In the genomic region with DNA sequence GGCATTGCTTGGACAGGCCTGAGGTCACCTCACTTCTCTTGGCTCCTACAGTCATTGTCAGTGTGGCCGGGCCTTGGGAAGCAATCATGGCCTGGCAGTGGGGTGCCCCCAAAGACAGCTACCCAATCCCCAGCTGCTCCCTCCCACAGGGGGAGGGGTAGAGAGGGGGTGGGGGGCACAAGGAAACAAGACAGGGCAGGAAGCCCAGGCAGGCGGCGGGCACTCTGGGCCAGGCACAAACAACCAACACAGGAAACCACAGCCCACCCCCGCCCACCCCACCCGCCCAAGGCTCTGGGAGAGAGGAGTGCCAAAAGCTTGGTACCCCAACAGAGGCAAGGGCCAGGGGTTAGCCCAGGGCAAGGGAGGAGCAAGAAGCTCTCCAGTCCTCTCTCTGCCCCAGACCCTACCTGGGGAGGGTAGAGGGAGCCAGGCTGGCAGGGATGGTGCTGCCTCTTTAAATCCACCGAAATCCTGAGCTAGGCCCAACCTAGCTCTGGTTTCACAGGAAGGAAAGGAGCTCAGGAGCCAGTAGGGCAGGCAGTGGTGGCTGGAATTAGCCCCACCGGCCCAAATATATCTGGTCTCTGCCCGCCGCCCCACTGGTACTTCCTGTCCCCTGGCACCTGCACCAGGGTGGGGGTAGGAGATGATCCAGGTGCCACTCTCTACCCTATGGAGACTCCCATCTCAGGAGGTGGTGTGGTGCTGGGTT, we compare ENCODE assay signal across 1 cellular context.
TF ChIP-seq lines count a peak whose summit lies in the region.

No MANE protein-coding gene starts in this region.

TF ChIP-seq in HepG2, 621 proteins besides CTCF, POLR2A, EP300 and RAD21:
- no peak for TF ChIP-seq ZHX1 (CRISPR knock-in tag; IDR thresholded peaks at IDR 0.05; ENCODE audit: low read depth)
- TF ChIP-seq ELF3 (CRISPR knock-in tag; IDR thresholded peaks at IDR 0.05): no peak
- TF ChIP-seq PAF1 (CRISPR knock-in tag; IDR thresholded peaks at IDR 0.05): no peak
- no peak for TF ChIP-seq ZBTB21 (CRISPR knock-in tag; IDR thresholded peaks at IDR 0.05)
- 0 out of 2 replicates have a peak, but pooled peaks have one; percentile 47 for TF ChIP-seq ZFP91 (CRISPR knock-in tag; IDR thresholded peaks at IDR 0.05; ENCODE audit: borderline replicate concordance)
- TF ChIP-seq ZNF34 (CRISPR knock-in tag; IDR thresholded peaks at IDR 0.05; ENCODE audit: borderline replicate concordance): no peak
- TF ChIP-seq PATZ1 (CRISPR knock-in tag; IDR thresholded peaks at IDR 0.05): no peak
